22 cellular contexts compared by ENCODE assay signal in genomic region chr3:16639806-16640205, GRCh38. TPM values are rescaled to one million over a fixed set of nuclear protein-coding genes. Genes with fewer than 3 reads are reported as not detected.
DNase-seq lines count a peak whose midpoint lies in the region; ATAC-seq, FAIRE-seq and TF ChIP-seq lines count a peak whose summit lies in the region.
"Had no signal": no experiment of that assay in that cellular context is flagged by ENCODE, and none has a peak within 500 bp of the region (broad histone marks: within the 10 kb centered on the region; RNA-seq: fewer than 3 reads in every experiment).

No MANE protein-coding gene starts in this region.

- H2BK5ac ChIP-seq in H1 (ENCODE audit: low read depth, low read length), result no peak overlapping the region

- no peak for TF ChIP-seq RAD21 in H1 (IDR thresholded peaks at IDR 0.05 in 1 of 2, conservative IDR thresholded peaks at IDR 0.05 in 1 of 2; ENCODE audit: low read depth in 2 of 2, low read length in 2 of 2)

- WGBS in H1 (ENCODE audit: extremely low coverage in 1 of 2, insufficient coverage in 1 of 2, insufficient read length in 1 of 2, insufficient replicate concordance in 2 of 2, low coverage in 1 of 2, low lambda C conversion rate in 2 of 2, missing lambda C conversion rate in 1 of 2), 2 experiments, result 100% methylated on average over 2 of the region's 2 CpGs; no CpG with 5 or more reads in 1 of the 2 experiments

- H4K5ac ChIP-seq in H1 (ENCODE audit: insufficient read length, low read depth, low read length), result no peak overlapping the region

- no peaks in the 10 kb centered on the region for H3K4me1 ChIP-seq in H1 (replicated peaks in 1 of 4; ENCODE audit: control insufficient read depth in 3 of 4, insufficient read depth in 4 of 4, low read length in 3 of 4)
- no peaks in the 10 kb centered on the region for H3K4me1 ChIP-seq in naive thymus-derived CD4-positive, alpha-beta T cell (ENCODE audit: control insufficient read depth in 2 of 2, insufficient read depth in 2 of 2, low read length in 2 of 2)
- H3K4me1 ChIP-seq: HAP-1 had no signal

- no peak for ATAC-seq in naive thymus-derived CD4-positive, alpha-beta T cell
- no peak for ATAC-seq in HG02763 (IDR thresholded peaks at IDR 0.05; ENCODE audit: unreplicated experiment)
- ATAC-seq: GM23338 had no signal

- no peak overlapping the region for H3K9ac ChIP-seq in H1 (replicated peaks in 1 of 4; ENCODE audit: extremely low read depth in 1 of 4, low read depth in 3 of 4, low read length in 3 of 4)

- intact Hi-C loops in naive thymus-derived CD4-positive, alpha-beta T cell (cut with micrococcal nuclease), result no loop called here

- peaks cover 2% of the 10 kb centered on the region for H3K27me3 Mint-ChIP-seq in glutamatergic neuron (ENCODE audit: unreplicated experiment)
- H3K27me3 Mint-ChIP-seq in naive thymus-derived CD4-positive, alpha-beta T cell, result peaks cover 0 to 8% (median 2%) of the 10 kb centered on the region in 5 donors

- H4K91ac ChIP-seq in H1 (replicated peaks; ENCODE audit: insufficient read length, low read length), result no peak overlapping the region

- TF ChIP-seq EP300 in H1 (IDR thresholded peaks at IDR 0.05; ENCODE audit: borderline replicate concordance in 1 of 2, low read depth in 2 of 2, low read length in 2 of 2), result no peak

- no peaks in the 10 kb centered on the region for H3K9me3 ChIP-seq in H1 (ENCODE audit: insufficient read depth in 2 of 2, low read depth in 1 of 2, low read length in 1 of 2)
- no peaks in the 10 kb centered on the region for H3K9me3 ChIP-seq in naive thymus-derived CD4-positive, alpha-beta T cell (ENCODE audit: control insufficient read depth in 2 of 3, low read length in 3 of 3)

- in situ Hi-C loops in G401 (cut with HindIII; ENCODE audit: low sequenced_read_pairs), result no loop called here

- no peak overlapping the region for H4K8ac ChIP-seq in H1 (ENCODE audit: extremely low read depth, insufficient read depth, low read length)

- no peaks in the 10 kb centered on the region for H3K9me3 Mint-ChIP-seq in glutamatergic neuron (ENCODE audit: unreplicated experiment)
- H3K9me3 Mint-ChIP-seq in naive thymus-derived CD4-positive, alpha-beta T cell, result peaks cover 0 to 3% (median 0%) of the 10 kb centered on the region in 11 donors
- H3K9me3 Mint-ChIP-seq: GM23338, HFFc6 had no signal

- no peak overlapping the region for H3K4me3 ChIP-seq in H1 (ENCODE audit: extremely low read depth in 1 of 4, insufficient read depth in 2 of 4, low read depth in 3 of 4, low read length in 4 of 4)
- H3K4me3 ChIP-seq in naive thymus-derived CD4-positive, alpha-beta T cell (ENCODE audit: low read length), result no peak overlapping the region
- H3K4me3 ChIP-seq: GM23338, HAP-1 had no signal

- no peak overlapping the region for H3K4me2 ChIP-seq in H1 (ENCODE audit: insufficient read depth in 1 of 2, low read depth in 2 of 2, low read length in 2 of 2)
- H3K4me2 ChIP-seq: GM23338 had no signal

- CTCF ChIA-PET in H1 (lab: Charles Lee; ENCODE audit: partially characterized antibody), result no interaction called here
- CTCF ChIA-PET in naive thymus-derived CD4-positive, alpha-beta T cell (lab: Charles Lee), result no interaction called here

- peak overlapping the region; percentile 37 for H3K27ac Mint-ChIP-seq in glutamatergic neuron (ENCODE audit: unreplicated experiment)
- no peak overlapping the region for H3K27ac Mint-ChIP-seq in naive thymus-derived CD4-positive, alpha-beta T cell
- H3K27ac Mint-ChIP-seq: CD4-positive, alpha-beta memory T cell; GM23338; HFFc6 had no signal

- no peak overlapping the region for H3K56ac ChIP-seq in H1 (replicated peaks; ENCODE audit: insufficient read length, low read depth, low read length)

- no peak for FAIRE-seq in H1 (lab: Jason Lieb, UNC)
- FAIRE-seq: G401.6, GM12892, H54 had no signal

- H3K27ac ChIP-seq in H1 (ENCODE audit: low read depth, low read length), result no peak overlapping the region
- no peak overlapping the region for H3K27ac ChIP-seq in naive thymus-derived CD4-positive, alpha-beta T cell (ENCODE audit: low read depth, low read length)

- no peak overlapping the region for H2BK120ac ChIP-seq in H1 (replicated peaks; ENCODE audit: low read depth, low read length)

- TF ChIP-seq CTCF in H1 (IDR thresholded peaks at IDR 0.05; ENCODE audit: control extremely low read depth in 1 of 3, insufficient read depth in 1 of 3, low read depth in 1 of 3, low read length in 3 of 3), result no peak
- no peak for TF ChIP-seq CTCF in glutamatergic neuron (IDR thresholded peaks at IDR 0.05; ENCODE audit: partially characterized antibody, unreplicated experiment)

- no peak overlapping the region for H3K14ac ChIP-seq in H1 (ENCODE audit: insufficient read length)

- H2BK12ac ChIP-seq in H1 (ENCODE audit: low read depth, low read length), result no peak overlapping the region

- H3K79me2 ChIP-seq in H1 (ENCODE audit: control insufficient read depth in 1 of 2, insufficient read depth in 2 of 2, low read length in 2 of 2), result no peaks in the 10 kb centered on the region

- no peak overlapping the region for H3K23ac ChIP-seq in H1 (ENCODE audit: insufficient read length)

- no peak for TF ChIP-seq POLR2A in H1 (IDR thresholded peaks at IDR 0.05; ENCODE audit: control extremely low read depth in 1 of 2, low read depth in 2 of 2, low read length in 2 of 2)

- no peaks in the 10 kb centered on the region for H3K23me2 ChIP-seq in H1 (ENCODE audit: low read depth, low read length)

- H2BK20ac ChIP-seq in H1 (ENCODE audit: low read length), result no peak overlapping the region

- H2AK5ac ChIP-seq in H1 (ENCODE audit: low read depth, low read length), result no peak overlapping the region

- DNase-seq in dermis blood vessel endothelial cell, result peak; percentile 22
- no peak for DNase-seq in H1 (ENCODE audit: low read depth in 1 of 2, low spot score in 2 of 2)
- DNase-seq in glutamatergic neuron, result no peak
- DNase-seq in naive thymus-derived CD4-positive, alpha-beta T cell, result no peak
- no peak for DNase-seq in G401 (ENCODE audit: low spot score)
- DNase-seq: C1 segment of cervical spinal cord; Calu3; CD4-positive, alpha-beta memory T cell; COR-L47; DMS53; DMS79 treated with DMSO at 0.1 percent for 48 hours; HFFc6 had no signal

- no peak overlapping the region for H3K4me3 Mint-ChIP-seq in glutamatergic neuron (ENCODE audit: unreplicated experiment)
- H3K4me3 Mint-ChIP-seq in naive thymus-derived CD4-positive, alpha-beta T cell, result no peak overlapping the region
- H3K4me3 Mint-ChIP-seq: CD4-positive, alpha-beta memory T cell; GM23338; HFFc6 had no signal

- no peaks in the 10 kb centered on the region for H3K27me3 ChIP-seq in H1 (replicated peaks in 1 of 4; ENCODE audit: control insufficient read depth in 3 of 4, extremely low read depth in 1 of 4, insufficient read depth in 3 of 4, low read length in 3 of 4)
- no peaks in the 10 kb centered on the region for H3K27me3 ChIP-seq in naive thymus-derived CD4-positive, alpha-beta T cell (ENCODE audit: control insufficient read depth in 2 of 2, insufficient read depth in 2 of 2, low read length in 2 of 2)

- peaks cover 4% of the 10 kb centered on the region for H3K36me3 Mint-ChIP-seq in glutamatergic neuron (ENCODE audit: unreplicated experiment)
- H3K36me3 Mint-ChIP-seq in naive thymus-derived CD4-positive, alpha-beta T cell, result peaks cover 0 to 4% (median 0%) of the 10 kb centered on the region in 5 donors
- H3K36me3 Mint-ChIP-seq: CD4-positive, alpha-beta memory T cell had no signal

- peak overlapping the region; percentile 87 for H3K4ac ChIP-seq in H1 (replicated peaks; ENCODE audit: insufficient read length, low read depth, low read length)

- no peak overlapping the region for H2AFZ ChIP-seq in H1 (ENCODE audit: low read length)
- H2AFZ ChIP-seq: GM23338 had no signal

- H2BK15ac ChIP-seq in H1 (ENCODE audit: low read length), result no peak overlapping the region

- POLR2A ChIA-PET in H1 (lab: Charles Lee; ENCODE audit: partially characterized antibody), result interaction anchor here (1.7 kb wide), 1 partner anchor 9 kb away, joined by 3 read pairs; no protein-coding TSS in a partner anchor
- POLR2A ChIA-PET in naive thymus-derived CD4-positive, alpha-beta T cell (lab: Charles Lee), result no interaction called here

- H3K4me1 Mint-ChIP-seq in glutamatergic neuron (ENCODE audit: low read depth, unreplicated experiment), result no peaks in the 10 kb centered on the region
- no peaks in the 10 kb centered on the region for H3K4me1 Mint-ChIP-seq in naive thymus-derived CD4-positive, alpha-beta T cell
- H3K4me1 Mint-ChIP-seq: CD4-positive, alpha-beta memory T cell; GM23338 had no signal

- H3K18ac ChIP-seq in H1 (ENCODE audit: extremely low read depth, low read length), result no peak overlapping the region

- H4K20me1 ChIP-seq in H1 (replicated peaks in 1 of 2; ENCODE audit: control insufficient read depth in 1 of 2, insufficient read depth in 2 of 2, low read length in 2 of 2), result no peaks in the 10 kb centered on the region

- H3K79me1 ChIP-seq in H1 (ENCODE audit: low read depth, low read length), result no peaks in the 10 kb centered on the region

- peaks cover 0 to 38% (median 2%) of the 10 kb centered on the region in 4 experiments; a peak in 5 of 8 replicates for H3K36me3 ChIP-seq in H1 (ENCODE audit: control insufficient read depth in 2 of 4, insufficient read depth in 4 of 4, low read length in 3 of 4)
- H3K36me3 ChIP-seq in naive thymus-derived CD4-positive, alpha-beta T cell (ENCODE audit: control insufficient read depth in 2 of 3, insufficient read depth in 3 of 3, low read length in 3 of 3), result no peaks in the 10 kb centered on the region

TF ChIP-seq in H1, 55 proteins besides CTCF, POLR2A, EP300 and RAD21 (continues in another document):
- TF ChIP-seq YY1 (IDR thresholded peaks at IDR 0.05; ENCODE audit: low read depth, low read length) (no peak), BACH1 (IDR thresholded peaks at IDR 0.05; ENCODE audit: low read length) (no peak), JUN (IDR thresholded peaks at IDR 0.05; ENCODE audit: low read depth, low read length) (no peak), BRCA1 (IDR thresholded peaks at IDR 0.05; ENCODE audit: low read depth, low read length) (no peak), HDAC6 (IDR thresholded peaks at IDR 0.05; ENCODE audit: low read depth, low read length) (no peak), CHD2 (IDR thresholded peaks at IDR 0.05; ENCODE audit: low read length) (no peak)

RNA-seq across cellular contexts. Expression of gene DAZL, which starts 34.6 kb away (rescaled TPM):
- total RNA-seq in dermis blood vessel endothelial cell (not detected in 2 replicates), glutamatergic neuron (ENCODE audit: unreplicated experiment) (0.51 TPM)
- 2.3 and 3.4 TPM in 2 replicates for total RNA-seq in H1 (2021; fragmentation: NEBNext Ultra II Directional; extraction: Animal tissue kit (Norgen Biotek cat#: 25700))
- 1.7 and 5.9 TPM in 2 replicates for polyA plus RNA-seq in H1 (2011; rRNA removed)
- 3.1 TPM for polyA plus RNA-seq in H1 (2011; cell fraction: cytosol; rRNA removed)
- 3.0 TPM for polyA plus RNA-seq in H1 (2011; cell fraction: nucleus; rRNA removed)
- 3.9 to 8.2 TPM (median 5.4 TPM) in 4 replicates for polyA plus RNA-seq in H1 (2012, experiment 1 of 2)
- polyA plus RNA-seq in H1 (2012, experiment 2 of 2), result 0.31 TPM
- polyA plus RNA-seq in H1 (2013, experiment 1 of 2), result 1.2 TPM
- polyA plus RNA-seq in H1 (2013, experiment 2 of 2), result 1.6 TPM
- 5.1 and 9.7 TPM in 2 replicates for polyA minus RNA-seq in H1 (2011; rRNA and poly(A)+ RNA removed)
- polyA minus RNA-seq in H1 (2011; cell fraction: cytosol; rRNA and poly(A)+ RNA removed), result 3.3 TPM
- polyA minus RNA-seq in H1 (2011; cell fraction: nucleus; rRNA and poly(A)+ RNA removed), result 6.1 TPM
- total RNA-seq in naive thymus-derived CD4-positive, alpha-beta T cell, result not detected
- polyA plus RNA-seq in naive thymus-derived CD4-positive, alpha-beta T cell, result not detected
- total RNA-seq in G401 (2014; rRNA removed; shearing (Covaris generic)), result not detected in 2 replicates
- total RNA-seq: A172; A673; Calu3; CD4-positive, alpha-beta memory T cell; Daoy; HFFc6 had no signal
- polyA plus RNA-seq: BJ; CD4-positive, alpha-beta memory T cell had no signal
